In the genomic region with DNA sequence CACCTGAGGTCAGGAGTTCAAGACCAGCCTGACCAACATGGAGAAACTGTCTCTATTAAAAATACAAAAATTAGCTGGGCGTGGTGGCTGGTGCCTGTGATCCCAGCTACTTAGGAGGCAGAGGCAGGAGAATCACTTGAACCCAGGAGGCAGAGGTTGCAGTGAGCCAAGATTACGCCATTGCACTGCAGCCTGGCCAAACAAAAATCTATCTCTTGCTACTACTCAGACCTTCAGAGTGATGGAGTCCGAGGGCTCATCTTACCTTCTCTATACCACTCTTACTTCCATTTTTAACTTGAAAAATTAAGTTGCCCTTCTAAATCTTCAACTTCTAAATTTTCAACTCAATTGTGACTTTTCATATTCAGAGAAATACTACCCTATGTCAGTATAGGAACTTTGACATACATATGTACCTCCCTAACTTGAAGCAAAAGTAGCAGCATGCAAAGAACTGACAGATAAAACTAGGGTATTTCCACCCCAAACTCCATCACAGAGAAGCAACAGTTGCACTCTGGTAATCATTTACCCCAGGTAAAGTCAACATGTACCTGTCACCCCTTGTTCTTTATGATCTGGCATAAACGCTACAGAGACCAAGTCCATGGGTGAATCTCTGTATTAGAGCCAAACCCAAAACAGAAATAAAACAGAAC, we compare ENCODE assay signal across 1 cellular context.
TF ChIP-seq lines count a peak whose summit lies in the region.

No MANE protein-coding gene starts in this region.

TF ChIP-seq in SK-N-SH treated with all-trans-retinoic acid at 6 μM for 48 hours, 23 proteins besides CTCF, POLR2A, EP300 and RAD21:
- TF ChIP-seq, protein P1, sequence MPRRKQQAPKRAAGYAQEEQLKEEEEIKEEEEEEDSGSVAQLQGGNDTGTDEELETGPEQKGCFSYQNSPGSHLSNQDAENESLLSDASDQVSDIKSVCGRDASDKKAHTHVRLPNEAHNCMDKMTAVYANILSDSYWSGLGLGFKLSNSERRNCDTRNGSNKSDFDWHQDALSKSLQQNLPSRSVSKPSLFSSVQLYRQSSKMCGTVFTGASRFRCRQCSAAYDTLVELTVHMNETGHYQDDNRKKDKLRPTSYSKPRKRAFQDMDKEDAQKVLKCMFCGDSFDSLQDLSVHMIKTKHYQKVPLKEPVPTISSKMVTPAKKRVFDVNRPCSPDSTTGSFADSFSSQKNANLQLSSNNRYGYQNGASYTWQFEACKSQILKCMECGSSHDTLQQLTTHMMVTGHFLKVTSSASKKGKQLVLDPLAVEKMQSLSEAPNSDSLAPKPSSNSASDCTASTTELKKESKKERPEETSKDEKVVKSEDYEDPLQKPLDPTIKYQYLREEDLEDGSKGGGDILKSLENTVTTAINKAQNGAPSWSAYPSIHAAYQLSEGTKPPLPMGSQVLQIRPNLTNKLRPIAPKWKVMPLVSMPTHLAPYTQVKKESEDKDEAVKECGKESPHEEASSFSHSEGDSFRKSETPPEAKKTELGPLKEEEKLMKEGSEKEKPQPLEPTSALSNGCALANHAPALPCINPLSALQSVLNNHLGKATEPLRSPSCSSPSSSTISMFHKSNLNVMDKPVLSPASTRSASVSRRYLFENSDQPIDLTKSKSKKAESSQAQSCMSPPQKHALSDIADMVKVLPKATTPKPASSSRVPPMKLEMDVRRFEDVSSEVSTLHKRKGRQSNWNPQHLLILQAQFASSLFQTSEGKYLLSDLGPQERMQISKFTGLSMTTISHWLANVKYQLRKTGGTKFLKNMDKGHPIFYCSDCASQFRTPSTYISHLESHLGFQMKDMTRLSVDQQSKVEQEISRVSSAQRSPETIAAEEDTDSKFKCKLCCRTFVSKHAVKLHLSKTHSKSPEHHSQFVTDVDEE (CRISPR knock-in tag; IDR thresholded peaks at IDR 0.05): no peak
- TF ChIP-seq, protein P2, sequence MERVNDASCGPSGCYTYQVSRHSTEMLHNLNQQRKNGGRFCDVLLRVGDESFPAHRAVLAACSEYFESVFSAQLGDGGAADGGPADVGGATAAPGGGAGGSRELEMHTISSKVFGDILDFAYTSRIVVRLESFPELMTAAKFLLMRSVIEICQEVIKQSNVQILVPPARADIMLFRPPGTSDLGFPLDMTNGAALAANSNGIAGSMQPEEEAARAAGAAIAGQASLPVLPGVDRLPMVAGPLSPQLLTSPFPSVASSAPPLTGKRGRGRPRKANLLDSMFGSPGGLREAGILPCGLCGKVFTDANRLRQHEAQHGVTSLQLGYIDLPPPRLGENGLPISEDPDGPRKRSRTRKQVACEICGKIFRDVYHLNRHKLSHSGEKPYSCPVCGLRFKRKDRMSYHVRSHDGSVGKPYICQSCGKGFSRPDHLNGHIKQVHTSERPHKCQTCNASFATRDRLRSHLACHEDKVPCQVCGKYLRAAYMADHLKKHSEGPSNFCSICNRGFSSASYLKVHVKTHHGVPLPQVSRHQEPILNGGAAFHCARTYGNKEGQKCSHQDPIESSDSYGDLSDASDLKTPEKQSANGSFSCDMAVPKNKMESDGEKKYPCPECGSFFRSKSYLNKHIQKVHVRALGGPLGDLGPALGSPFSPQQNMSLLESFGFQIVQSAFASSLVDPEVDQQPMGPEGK (CRISPR knock-in tag; IDR thresholded peaks at IDR 0.05; ENCODE audit: borderline replicate concordance): no peak
- no peak for TF ChIP-seq CSDC2 (CRISPR knock-in tag; IDR thresholded peaks at IDR 0.05)
- no peak for TF ChIP-seq ZNF70 (CRISPR knock-in tag; IDR thresholded peaks at IDR 0.05)
- TF ChIP-seq SNAI2 (CRISPR knock-in tag; IDR thresholded peaks at IDR 0.05): no peak
- TF ChIP-seq ESRRG (CRISPR knock-in tag; IDR thresholded peaks at IDR 0.05): no peak
- no peak for TF ChIP-seq BACH2 (CRISPR knock-in tag; IDR thresholded peaks at IDR 0.05; ENCODE audit: borderline replicate concordance)
- no peak for TF ChIP-seq RARB (CRISPR knock-in tag; IDR thresholded peaks at IDR 0.05)
- TF ChIP-seq, protein P3, sequence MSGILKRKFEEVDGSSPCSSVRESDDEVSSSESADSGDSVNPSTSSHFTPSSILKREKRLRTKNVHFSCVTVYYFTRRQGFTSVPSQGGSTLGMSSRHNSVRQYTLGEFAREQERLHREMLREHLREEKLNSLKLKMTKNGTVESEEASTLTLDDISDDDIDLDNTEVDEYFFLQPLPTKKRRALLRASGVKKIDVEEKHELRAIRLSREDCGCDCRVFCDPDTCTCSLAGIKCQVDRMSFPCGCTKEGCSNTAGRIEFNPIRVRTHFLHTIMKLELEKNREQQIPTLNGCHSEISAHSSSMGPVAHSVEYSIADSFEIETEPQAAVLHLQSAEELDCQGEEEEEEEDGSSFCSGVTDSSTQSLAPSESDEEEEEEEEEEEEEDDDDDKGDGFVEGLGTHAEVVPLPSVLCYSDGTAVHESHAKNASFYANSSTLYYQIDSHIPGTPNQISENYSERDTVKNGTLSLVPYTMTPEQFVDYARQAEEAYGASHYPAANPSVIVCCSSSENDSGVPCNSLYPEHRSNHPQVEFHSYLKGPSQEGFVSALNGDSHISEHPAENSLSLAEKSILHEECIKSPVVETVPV (CRISPR knock-in tag; IDR thresholded peaks at IDR 0.05): no peak
- TF ChIP-seq OSR1 (CRISPR knock-in tag; IDR thresholded peaks at IDR 0.05): no peak
- TF ChIP-seq ISL1 (CRISPR knock-in tag; IDR thresholded peaks at IDR 0.05): no peak
- no peak for TF ChIP-seq GLIS3 (CRISPR knock-in tag; IDR thresholded peaks at IDR 0.05)
- TF ChIP-seq TOX (CRISPR knock-in tag; IDR thresholded peaks at IDR 0.05; ENCODE audit: borderline replicate concordance): no peak
- no peak for TF ChIP-seq ZNF8 (CRISPR knock-in tag; IDR thresholded peaks at IDR 0.05)
- no peak for TF ChIP-seq ZC3H10 (CRISPR knock-in tag; IDR thresholded peaks at IDR 0.05)
TF ChIP-seq in SK-N-SH treated with all-trans-retinoic acid at 6 μM for 48 hours: peak in this region for 0.
